18 cellular contexts compared by ENCODE assay signal in genomic region chr20:33583154-33583553, GRCh38.
A peak's percentile ranks its signal among the peaks of the same experiment; 100 is the strongest.
DNase-seq lines count a peak whose midpoint lies in the region; ATAC-seq, FAIRE-seq and TF ChIP-seq lines count a peak whose summit lies in the region.
"Had no signal": no experiment of that assay in that cellular context is flagged by ENCODE, and none has a peak within 500 bp of the region (broad histone marks: within the 10 kb centered on the region; RNA-seq: fewer than 3 reads in every experiment).

No MANE protein-coding gene starts in this region.

- DNase-seq in A549 (ENCODE audit: low read depth in 1 of 2, low spot score in 1 of 2) (no peak), Karpas-422 (no peak), kidney (no peak), small intestine (peak; percentile 73), spleen (no peak), NCI-H187 (lab: John Stamatoyannopoulos, UW) (no peak), neural progenitor cell (ENCODE audit: low spot score) (no peak)
- DNase-seq: AML-193; Caco-2; CD4-positive, alpha-beta T cell; DMS153; DMS79; GDM1; H9 had no signal

- no peak for TF ChIP-seq RAD21 in A549 (conservative IDR thresholded peaks at IDR 0.05 in 1 of 2, IDR thresholded peaks at IDR 0.05 in 1 of 2)

- no peak for ATAC-seq in A549

- H3K4me2 ChIP-seq in A549 (no peak overlapping the region), Karpas-422 (ENCODE audit: low read depth, low read length, poor library complexity, severe bottlenecking) (no peak overlapping the region), neural progenitor cell (no peak overlapping the region)

- no peaks in the 10 kb centered on the region for H3K9me2 ChIP-seq in Karpas-422 (replicated peaks; ENCODE audit: insufficient read depth, low read length)

- H3K27me3 Mint-ChIP-seq in neural progenitor cell (ENCODE audit: insufficient read depth, low read depth), result no peaks in the 10 kb centered on the region
- H3K27me3 Mint-ChIP-seq: CD4-positive, alpha-beta T cell; IgD-negative memory B cell had no signal

- no peak overlapping the region for H3K4me3 Mint-ChIP-seq in neural progenitor cell
- H3K4me3 Mint-ChIP-seq: CD4-positive, alpha-beta T cell; H9; IgD-negative memory B cell had no signal

- TF ChIP-seq CTCF in A549 (IDR thresholded peaks at IDR 0.05) (no peak), kidney (IDR thresholded peaks at IDR 0.05; ENCODE audit: borderline replicate concordance, extremely low read depth, insufficient read depth) (no peak), spleen (IDR thresholded peaks at IDR 0.05 in 8 of 11, conservative IDR thresholded peaks at IDR 0.05 in 3 of 11) (no peak), neural progenitor cell (IDR thresholded peaks at IDR 0.05) (no peak)

- H3F3A ChIP-seq in neural progenitor cell (ENCODE audit: low read depth), result no peaks in the 10 kb centered on the region

- H2AFZ ChIP-seq in Karpas-422 (ENCODE audit: low read length) (no peak overlapping the region), neural progenitor cell (replicated peaks) (no peak overlapping the region)

- H3K79me2 ChIP-seq in Karpas-422 (ENCODE audit: low read length), result peaks cover 98% of the 10 kb centered on the region
- H3K79me2 ChIP-seq in neural progenitor cell (ENCODE audit: low read depth), result no peaks in the 10 kb centered on the region

- 96% methylated on average over 2 of the region's 2 CpGs for WGBS in A549 (ENCODE audit: missing lambda C conversion rate)
- 20 to 72% (median 45%) methylated on average over 2 of the region's 2 CpGs for WGBS in small intestine, 3 donors
- WGBS in spleen, 5 donors, result 95 to 99% (median 98%) methylated on average over 2 of the region's 2 CpGs

- H3K9me3 Mint-ChIP-seq in neural progenitor cell, result no peaks in the 10 kb centered on the region
- H3K9me3 Mint-ChIP-seq: CD4-positive, alpha-beta T cell; H9; IgD-negative memory B cell had no signal

- H3K36me3 Mint-ChIP-seq in neural progenitor cell, result peaks cover 5% of the 10 kb centered on the region
- H3K36me3 Mint-ChIP-seq: IgD-negative memory B cell had no signal

- CTCF ChIA-PET in A549 (lab: Yijun Ruan, JAX), result no interaction called here

- peak; percentile 63 for FAIRE-seq in A549 (lab: Jason Lieb, UNC)
- peak; percentile 35 for FAIRE-seq in kidney (lab: Jason Lieb, UNC)
- FAIRE-seq in small intestine (lab: Jason Lieb, UNC), result peak; percentile 94
- FAIRE-seq: H1, HTR-8/SVneo had no signal

- intact Hi-C loops in kidney (cut with DNase I), result no loop called here
- intact Hi-C loops in spleen (cut with DNase I; ENCODE audit: low total_unique reads), result no loop called here

- peaks cover 4% of the 10 kb centered on the region for H3K4me1 Mint-ChIP-seq in neural progenitor cell

- H3K27ac Mint-ChIP-seq in neural progenitor cell, result no peak overlapping the region
- H3K27ac Mint-ChIP-seq: CD4-positive, alpha-beta T cell; H9; IgD-negative memory B cell had no signal

- H4K20me1 ChIP-seq in Karpas-422 (ENCODE audit: insufficient read depth, low read depth, low read length) (no peaks in the 10 kb centered on the region), neural progenitor cell (ENCODE audit: low read depth) (peaks cover 3% of the 10 kb centered on the region)

- no peaks in the 10 kb centered on the region for H3K36me3 ChIP-seq in Karpas-422 (ENCODE audit: insufficient read depth, low read length)
- no peaks in the 10 kb centered on the region for H3K36me3 ChIP-seq in kidney (ENCODE audit: control insufficient read depth in 1 of 2, insufficient read depth in 2 of 2, low read length in 2 of 2)
- H3K36me3 ChIP-seq in small intestine (ENCODE audit: control insufficient read depth in 2 of 2, insufficient read depth in 2 of 2, low read length in 2 of 2), result no peaks in the 10 kb centered on the region
- no peaks in the 10 kb centered on the region for H3K36me3 ChIP-seq in spleen
- H3K36me3 ChIP-seq in neural progenitor cell, result no peaks in the 10 kb centered on the region

- H3K9me3 ChIP-seq in A549, result no peaks in the 10 kb centered on the region
- no peaks in the 10 kb centered on the region for H3K9me3 ChIP-seq in Karpas-422 (ENCODE audit: low read length)
- H3K9me3 ChIP-seq in kidney (ENCODE audit: control insufficient read depth in 1 of 2, low read length in 2 of 2), result no peaks in the 10 kb centered on the region
- no peaks in the 10 kb centered on the region for H3K9me3 ChIP-seq in small intestine (ENCODE audit: control insufficient read depth, low read depth)
- H3K9me3 ChIP-seq in spleen, result no peaks in the 10 kb centered on the region
- no peaks in the 10 kb centered on the region for H3K9me3 ChIP-seq in neural progenitor cell (ENCODE audit: low read depth)
- H3K9me3 ChIP-seq: Caco-2 had no signal

- no peaks in the 10 kb centered on the region for H3K27me3 ChIP-seq in Karpas-422 (ENCODE audit: low read length)
- no peaks in the 10 kb centered on the region for H3K27me3 ChIP-seq in small intestine (ENCODE audit: control insufficient read depth in 2 of 2, insufficient read depth in 2 of 2, low read length in 2 of 2)
- no peaks in the 10 kb centered on the region for H3K27me3 ChIP-seq in spleen (replicated peaks in 1 of 7)
- no peaks in the 10 kb centered on the region for H3K27me3 ChIP-seq in neural progenitor cell

- H3K27ac ChIP-seq in A549 (no peak overlapping the region), Karpas-422 (ENCODE audit: low read length) (peak overlapping the region; percentile 58), kidney (ENCODE audit: low read depth in 2 of 2, low read length in 2 of 2) (no peak overlapping the region), small intestine (ENCODE audit: low read depth in 1 of 2, low read length in 1 of 2) (no peak overlapping the region), spleen (no peak overlapping the region), neural progenitor cell (no peak overlapping the region)
- H3K27ac ChIP-seq: C4-2B had no signal

- H3K4me1 ChIP-seq in A549 (peaks cover 15% of the 10 kb centered on the region; the same call in 2 of the 3 replicates), Karpas-422 (ENCODE audit: low read length) (peaks cover 59% of the 10 kb centered on the region), kidney (ENCODE audit: control insufficient read depth in 1 of 2, insufficient read depth in 1 of 2, low read depth in 1 of 2, low read length in 2 of 2) (no peaks in the 10 kb centered on the region), small intestine (ENCODE audit: control insufficient read depth in 2 of 2, insufficient read depth in 1 of 2, low read depth in 1 of 2, low read length in 1 of 2) (peaks cover 2 to 3% of the 10 kb centered on the region in 2 donors), spleen (no peaks in the 10 kb centered on the region), neural progenitor cell (no peaks in the 10 kb centered on the region)

- H3K9ac ChIP-seq in Karpas-422 (ENCODE audit: low read length) (no peak overlapping the region), kidney (ENCODE audit: low read length in 2 of 2) (no peak overlapping the region), neural progenitor cell (no peak overlapping the region)

- H3K4me3 ChIP-seq in A549 (no peak overlapping the region), Karpas-422 (ENCODE audit: low read length) (no peak overlapping the region), kidney (ENCODE audit: low read length in 2 of 2) (no peak overlapping the region), small intestine (ENCODE audit: low read depth in 1 of 2, low read length in 2 of 2) (no peak overlapping the region), spleen (no peak overlapping the region), neural progenitor cell (no peak overlapping the region)

- TF ChIP-seq POLR2A in A549 (IDR thresholded peaks at IDR 0.05; ENCODE audit: low read length) (no peak), spleen (IDR thresholded peaks at IDR 0.05) (no peak)

- no peak for TF ChIP-seq EP300 in A549 (IDR thresholded peaks at IDR 0.05)

- POLR2A ChIA-PET in A549 (lab: Yijun Ruan, JAX), result no interaction called here

TF ChIP-seq in A549, 52 proteins besides CTCF, POLR2A, EP300 and RAD21:
- TF ChIP-seq RARB (CRISPR knock-in tag; IDR thresholded peaks at IDR 0.05) (no peak), PHF8 (IDR thresholded peaks at IDR 0.05; ENCODE audit: borderline replicate concordance, low read depth) (no peak), KDM5A (IDR thresholded peaks at IDR 0.05) (no peak), RNF2 (IDR thresholded peaks at IDR 0.05; ENCODE audit: borderline replicate concordance, low read depth) (no peak)
